ENCODE assay signal across 9 cellular contexts in genomic region chr10:76433161-76434005, GRCh38.
DNase-seq lines count a peak whose midpoint lies in the region; ATAC-seq, FAIRE-seq and TF ChIP-seq lines count a peak whose summit lies in the region.
"Had no signal": no experiment of that assay in that cellular context is flagged by ENCODE, and none has a peak within 500 bp of the region (broad histone marks: within the 10 kb centered on the region; RNA-seq: fewer than 3 reads in every experiment).

No MANE protein-coding gene starts in this region.

- H3K4me2 ChIP-seq in HepG2 (ENCODE audit: low read depth, low read length) = no peak overlapping the region

- H3K4me1 Mint-ChIP-seq in effector memory CD8-positive, alpha-beta T cell (ENCODE audit: low read depth in 2 of 2) = no peaks in the 10 kb centered on the region

- H3K27me3 ChIP-seq in HepG2 (ENCODE audit: control insufficient read depth in 1 of 2, insufficient read depth in 2 of 2, low read length in 2 of 2) (no peaks in the 10 kb centered on the region), right lobe of liver (no peaks in the 10 kb centered on the region), vagina (no peaks in the 10 kb centered on the region)

- CTCF ChIA-PET in HepG2 (lab: Yijun Ruan, JAX; ENCODE audit: low intra/inter-chr PET ratio, low total read pairs) = no interaction called here

- H3K4me1 ChIP-seq in HepG2 (ENCODE audit: insufficient read depth, low read length) (peaks cover 12% of the 10 kb centered on the region; the same call in 1 of the 2 replicates), right lobe of liver (no peaks in the 10 kb centered on the region), vagina (peaks cover 25% of the 10 kb centered on the region)

- H3K27ac ChIP-seq in HepG2 (ENCODE audit: extremely low read length, insufficient read depth, low read length) (no peak overlapping the region), right lobe of liver (no peak overlapping the region), vagina (peak overlapping the region; percentile 58)

- BruUV-seq in HepG2 (replicated peaks; lab: Mats Ljungman, UMichigan) = no TSS peak

- no peaks in the 10 kb centered on the region for H3K79me2 ChIP-seq in HepG2 (ENCODE audit: insufficient read depth, low read length)

- H3K9ac ChIP-seq in HepG2 (ENCODE audit: insufficient read depth, low read depth, low read length) = no peak overlapping the region

- TF ChIP-seq EP300 in HepG2 (IDR thresholded peaks at IDR 0.05; ENCODE audit: low read depth in 2 of 2, low read length in 2 of 2) = no peak
- no peak for TF ChIP-seq EP300 in HepG2 (CRISPR knock-in tag; IDR thresholded peaks at IDR 0.05; ENCODE audit: borderline replicate concordance)

- POLR2A ChIA-PET in HepG2 (lab: Yijun Ruan, JAX) = no interaction called here

- no peak for TF ChIP-seq RAD21 in HepG2 (CRISPR knock-in tag; IDR thresholded peaks at IDR 0.05)

- no peak overlapping the region for H3K27ac Mint-ChIP-seq in effector memory CD8-positive, alpha-beta T cell

- intact Hi-C loops in HepG2 (cut with micrococcal nuclease; ENCODE audit: unreplicated experiment) (no loop called here), right lobe of liver (cut with DNase I) (no loop called here), vagina (cut with DNase I) (no loop called here)

- TF ChIP-seq POLR2A in HepG2 (IDR thresholded peaks at IDR 0.05; ENCODE audit: insufficient read depth in 1 of 2, low read depth in 2 of 2, low read length in 2 of 2) = no peak
- no peak for TF ChIP-seq POLR2A in right lobe of liver (IDR thresholded peaks at IDR 0.05)
- no peak for TF ChIP-seq POLR2A in vagina (IDR thresholded peaks at IDR 0.05)

- H3K9me3 Mint-ChIP-seq in effector memory CD8-positive, alpha-beta T cell = peaks cover 0 to 6% of the 10 kb centered on the region in 2 donors

- TF ChIP-seq CTCF in HepG2 (CRISPR knock-in tag; IDR thresholded peaks at IDR 0.05) (no peak), right lobe of liver (IDR thresholded peaks at IDR 0.05) (no peak), vagina (IDR thresholded peaks at IDR 0.05) (no peak)

- H3K9me3 ChIP-seq in HepG2 (ENCODE audit: low read length) (no peaks in the 10 kb centered on the region), right lobe of liver (no peaks in the 10 kb centered on the region), vagina (no peaks in the 10 kb centered on the region)

- H3K4me3 ChIP-seq in HepG2 (replicated peaks in 1 of 3; ENCODE audit: insufficient read depth in 1 of 3, low read depth in 2 of 3, low read length in 3 of 3) (no peak overlapping the region), right lobe of liver (no peak overlapping the region), vagina (no peak overlapping the region)

- no peak overlapping the region for H2AFZ ChIP-seq in HepG2 (ENCODE audit: low read length)

- ATAC-seq in HepG2 (peak; percentile 91), right lobe of liver (no peak), HG03442 (IDR thresholded peaks at IDR 0.05; ENCODE audit: unreplicated experiment) (no peak)
- ATAC-seq in effector memory CD8-positive, alpha-beta T cell (replicated peaks) = no peak

- H3K36me3 Mint-ChIP-seq in effector memory CD8-positive, alpha-beta T cell (ENCODE audit: insufficient read depth) = no peaks in the 10 kb centered on the region

- no peaks in the 10 kb centered on the region for H4K20me1 ChIP-seq in HepG2 (ENCODE audit: insufficient read depth, low read length)

- H3K4me3 Mint-ChIP-seq in effector memory CD8-positive, alpha-beta T cell = no peak overlapping the region

- DNase-seq in HepG2 (ENCODE audit: low spot score) (peak; percentile 9), right lobe of liver (no peak), SW480 (ENCODE audit: low spot score) (peak; percentile 81), kidney tubule cell (ENCODE audit: low spot score) (peak; percentile 77), vagina (ENCODE audit: extremely low spot score in 2 of 2) (no peak), AML-193 (lab: John Stamatoyannopoulos, UW) (no peak)
- DNase-seq in effector memory CD8-positive, alpha-beta T cell = no peak
- DNase-seq: activated CD4-positive, alpha-beta T cell treated with anti-CD3 and anti-CD28 coated beads for 4 hours had no signal

- 57% methylated on average over 6 of the region's 8 CpGs for WGBS in HepG2 (ENCODE audit: low lambda C conversion rate)
- WGBS in right lobe of liver (ENCODE audit: insufficient coverage, low coverage, low lambda C conversion rate, missing lambda C conversion rate) = 85% methylated on average over 7 of the region's 8 CpGs

- in situ Hi-C loops in HepG2 (cut with HindIII; ENCODE audit: extremely low pct_ligation_motif_present, low pct_unique_long_range_greater_than_20kb) = no loop called here

- H3K36me3 ChIP-seq in HepG2 (replicated peaks in 1 of 2; ENCODE audit: control insufficient read depth in 1 of 2, insufficient read depth in 2 of 2, low read length in 2 of 2) (no peaks in the 10 kb centered on the region), right lobe of liver (no peaks in the 10 kb centered on the region), vagina (no peaks in the 10 kb centered on the region)

- FAIRE-seq in HepG2 (lab: Jason Lieb, UNC) = no peak

- H3K27me3 Mint-ChIP-seq in effector memory CD8-positive, alpha-beta T cell = no peaks in the 10 kb centered on the region

TF ChIP-seq in HepG2, 621 proteins besides CTCF, POLR2A, EP300 and RAD21 (continues in another document):
- TF ChIP-seq ZNF800 (CRISPR knock-in tag; IDR thresholded peaks at IDR 0.05) (no peak), ZNF263 (CRISPR knock-in tag; IDR thresholded peaks at IDR 0.05) (peak; percentile 84), BCL6 (CRISPR knock-in tag; IDR thresholded peaks at IDR 0.05) (peak; percentile 13; the same call in 1 of the 2 replicates), HOXD1 (CRISPR knock-in tag; IDR thresholded peaks at IDR 0.05) (no peak), DZIP1 (CRISPR knock-in tag; IDR thresholded peaks at IDR 0.05) (no peak)

Comparison
In these comparisons a context has a peak if more than half of its experiments do, and no peak if none do; other contexts are left out.
1. DNase-seq: peak in HepG2 (single experiment), SW480 (single experiment) and kidney tubule cell (single experiment); none in right lobe of liver (0 of 3), vagina (0 of 2), AML-193 (0 of 2) and effector memory CD8-positive, alpha-beta T cell (0 of 3).